ENCODE assay signal across 8 cellular contexts in genomic region chr16:11743308-11744074, GRCh38. TPM values are rescaled to one million over a fixed set of nuclear protein-coding genes. Genes with fewer than 3 reads are reported as not detected.
DNase-seq lines count a peak whose midpoint lies in the region; ATAC-seq lines count a peak whose summit lies in the region.

No MANE protein-coding gene starts in this region.

- peak overlapping the region; percentile 95 for H3K4me3 Mint-ChIP-seq in activated naive CD8-positive, alpha-beta T cell treated with anti-CD3 and anti-CD28 coated beads for 36 hours

- WGBS in right cardiac atrium, result 51% methylated on average over 21 of the region's 21 CpGs

- DNase-seq in SIG-M5 treated with dmso at 0.1 percent for 504 hours (lab: John Stamatoyannopoulos, UW; ENCODE audit: unreplicated experiment) (peak; percentile 82), SIG-M5 (lab: John Stamatoyannopoulos, UW) (no peak), NCI-H2171 treated with DMSO at 0.1 percent for 48 hours (lab: John Stamatoyannopoulos, UW) (peak; percentile 26), right cardiac atrium (peak in 2 of 3 donors; percentile 47 to 68), skeletal muscle cell (ENCODE audit: low read depth) (no peak), NCI-H1930 (lab: John Stamatoyannopoulos, UW) (no peak)
- DNase-seq in activated naive CD8-positive, alpha-beta T cell treated with anti-CD3 and anti-CD28 coated beads for 36 hours, result peak; percentile 6

- H3K4me1 Mint-ChIP-seq in activated naive CD8-positive, alpha-beta T cell treated with anti-CD3 and anti-CD28 coated beads for 36 hours, result peaks cover 41% of the 10 kb centered on the region

- peak overlapping the region; percentile 86 for H3K27ac ChIP-seq in right cardiac atrium (ENCODE audit: low read length)

- H3K4me3 ChIP-seq in right cardiac atrium (ENCODE audit: low read length), result peak overlapping the region; percentile 39
- H3K4me3 ChIP-seq in skeletal muscle cell (ENCODE audit: low read depth, low read length), result peak overlapping the region; percentile 95

- no peaks in the 10 kb centered on the region for H3K27me3 Mint-ChIP-seq in activated naive CD8-positive, alpha-beta T cell treated with anti-CD3 and anti-CD28 coated beads for 36 hours

- H3K36me3 Mint-ChIP-seq in activated naive CD8-positive, alpha-beta T cell treated with anti-CD3 and anti-CD28 coated beads for 36 hours, result peaks cover 20% of the 10 kb centered on the region

- H3K9me3 Mint-ChIP-seq in activated naive CD8-positive, alpha-beta T cell treated with anti-CD3 and anti-CD28 coated beads for 36 hours, result no peaks in the 10 kb centered on the region

- no peaks in the 10 kb centered on the region for H3K4me1 ChIP-seq in right cardiac atrium (ENCODE audit: control insufficient read depth, insufficient read depth, low read length)

- H3K9me3 ChIP-seq in right cardiac atrium (ENCODE audit: control insufficient read depth, low read length), result no peaks in the 10 kb centered on the region

- no peaks in the 10 kb centered on the region for H3K27me3 ChIP-seq in right cardiac atrium (ENCODE audit: control insufficient read depth, insufficient read depth)

- intact Hi-C loops in right cardiac atrium (cut with DNase I), result loop anchor here in 2 of 4 donors (5.0 to 10.0 kb wide), 2 partner anchors 54 to 171 kb away; partner anchors contain the start of genes ZC3H7A (in 2 of the 2) and GSPT1 (in 1 of the 2)

- ATAC-seq in right cardiac atrium (peak in 1 of 2 donors; percentile 25), HG02840 (IDR thresholded peaks at IDR 0.05; ENCODE audit: low FRiP score, unreplicated experiment) (no peak)

- H3K27ac Mint-ChIP-seq in activated naive CD8-positive, alpha-beta T cell treated with anti-CD3 and anti-CD28 coated beads for 36 hours, result peak overlapping the region; percentile 91

RNA-seq across cellular contexts. Expression of gene TXNDC11, which starts 0.8 kb away (rescaled TPM):
- 10 to 100 TPM; 24.5 to 27.3 TPM for total RNA-seq in activated naive CD8-positive, alpha-beta T cell treated with anti-CD3 and anti-CD28 coated beads for 36 hours
- total RNA-seq in right cardiac atrium, result 10 to 100 TPM; 22.0 to 29.4 (median 23.9) TPM
- polyA plus RNA-seq in right cardiac atrium, result 25.8 TPM

RNA-seq across cellular contexts. Expression of gene ZC3H7A, which starts 53.6 kb away (rescaled TPM):
- 10 to 100 TPM; 54.1 to 57.9 TPM for total RNA-seq in activated naive CD8-positive, alpha-beta T cell treated with anti-CD3 and anti-CD28 coated beads for 36 hours
- 10 to 100 TPM; 29.2 to 32.2 (median 31.0) TPM for total RNA-seq in right cardiac atrium
- polyA plus RNA-seq in right cardiac atrium, result 18.7 TPM

Comparison
In these comparisons a context has a peak if more than half of its experiments do, and no peak if none do; other contexts are left out.
1. DNase-seq: peak in SIG-M5 treated with dmso at 0.1 percent for 504 hours (single experiment), NCI-H2171 treated with DMSO at 0.1 percent for 48 hours (single experiment), activated naive CD8-positive, alpha-beta T cell treated with anti-CD3 and anti-CD28 coated beads for 36 hours (single experiment) and right cardiac atrium (2 of 3); none in SIG-M5 (single experiment), skeletal muscle cell (single experiment) and NCI-H1930 (0 of 2).